ENCODE assay signal across 19 cellular contexts in the genomic region with DNA sequence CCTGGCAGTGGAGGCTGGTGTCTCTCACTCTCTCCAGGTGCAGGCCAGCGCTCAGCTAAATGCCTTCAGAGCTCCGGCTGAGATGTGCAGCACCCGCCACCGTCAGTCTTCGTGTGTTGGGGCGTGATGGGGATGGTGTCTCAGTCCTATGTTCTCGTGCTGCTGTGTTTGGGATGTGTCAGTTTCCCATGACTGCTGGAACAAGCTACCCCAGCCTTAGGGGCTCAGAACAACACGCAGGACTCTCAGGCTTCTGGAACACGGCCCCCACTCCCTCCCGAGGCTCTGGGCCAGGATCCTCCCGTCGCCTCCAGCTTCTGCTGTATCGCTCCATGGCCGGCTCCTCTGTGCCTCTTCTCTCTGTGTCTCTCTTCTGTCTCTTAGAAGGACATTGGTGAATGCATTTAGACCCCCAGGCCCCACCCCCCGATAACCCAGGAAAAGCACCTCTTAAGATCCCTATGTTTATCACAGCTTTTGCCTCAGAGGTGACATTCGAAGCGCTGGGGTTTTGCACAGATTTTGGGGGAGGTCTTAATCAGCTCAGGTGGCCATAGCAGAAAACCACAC. TPM values are rescaled to one million over a fixed set of nuclear protein-coding genes. Genes with fewer than 3 reads are reported as not detected.
A peak's percentile ranks its signal among the peaks of the same experiment; 100 is the strongest.
DNase-seq lines count a peak whose midpoint lies in the region; ATAC-seq, FAIRE-seq and TF ChIP-seq lines count a peak whose summit lies in the region.
"Had no signal": no experiment of that assay in that cellular context is flagged by ENCODE, and none has a peak within 500 bp of the region (broad histone marks: within the 10 kb centered on the region; RNA-seq: fewer than 3 reads in every experiment).

No MANE protein-coding gene starts in this region.

- in situ Hi-C loops in HepG2 (cut with HindIII; ENCODE audit: extremely low pct_ligation_motif_present, low pct_unique_long_range_greater_than_20kb) = no loop called here

- intact Hi-C loops in right lobe of liver (cut with DNase I) = no loop called here
- intact Hi-C loops in HepG2 (cut with micrococcal nuclease; ENCODE audit: unreplicated experiment) = no loop called here
- intact Hi-C loops in posterior vena cava (cut with DNase I) = no loop called here

- ATAC-seq in right lobe of liver = no peak
- ATAC-seq in HepG2 = no peak
- no peak for ATAC-seq in RWPE2 (ENCODE audit: low read depth)
- no peak for ATAC-seq in GM18502 (IDR thresholded peaks at IDR 0.05; ENCODE audit: poor library complexity, unreplicated experiment)

- no peak for TF ChIP-seq RAD21 in HepG2 (CRISPR knock-in tag; IDR thresholded peaks at IDR 0.05)

- no peaks in the 10 kb centered on the region for H4K20me1 ChIP-seq in HepG2 (ENCODE audit: insufficient read depth, low read length)

- no peaks in the 10 kb centered on the region for H3K36me3 ChIP-seq in right lobe of liver
- no peaks in the 10 kb centered on the region for H3K36me3 ChIP-seq in HepG2 (replicated peaks in 1 of 2; ENCODE audit: control insufficient read depth in 1 of 2, insufficient read depth in 2 of 2, low read length in 2 of 2)
- no peaks in the 10 kb centered on the region for H3K36me3 ChIP-seq in RWPE2 (ENCODE audit: low read depth)
- H3K36me3 ChIP-seq: SJSA1 had no signal

- POLR2A ChIA-PET in HepG2 (lab: Yijun Ruan, JAX) = no interaction called here
- POLR2A ChIA-PET in HEK293T (lab: Yijun Ruan, JAX) = no interaction called here

- no peak overlapping the region for H3K27ac ChIP-seq in right lobe of liver
- no peak overlapping the region for H3K27ac ChIP-seq in HepG2 (ENCODE audit: extremely low read length, insufficient read depth, low read length)
- H3K27ac ChIP-seq in RWPE2 (ENCODE audit: poor library complexity, severe bottlenecking) = no peak overlapping the region
- H3K27ac ChIP-seq: SJSA1 had no signal

- no peaks in the 10 kb centered on the region for H3K79me2 ChIP-seq in HepG2 (ENCODE audit: insufficient read depth, low read length)

- H3K4me1 ChIP-seq in right lobe of liver = no peaks in the 10 kb centered on the region
- H3K4me1 ChIP-seq in HepG2 (ENCODE audit: insufficient read depth, low read length) = peaks cover 28% of the 10 kb centered on the region
- no peaks in the 10 kb centered on the region for H3K4me1 ChIP-seq in RWPE2 (ENCODE audit: insufficient read depth, poor library complexity, severe bottlenecking)
- H3K4me1 ChIP-seq: SJSA1 had no signal

- DNase-seq in right lobe of liver (peak in 2 of 3 donors; percentile 22 to 25), HepG2 (ENCODE audit: low spot score) (no peak), RWPE2 (ENCODE audit: low spot score) (peak; percentile 62), posterior vena cava (ENCODE audit: low spot score) (peak; percentile 49), HEK293T (ENCODE audit: extremely low spot score) (no peak)
- DNase-seq in stimulated activated CD4-positive, alpha-beta T cell treated with anti-CD3 and anti-CD28 coated beads, Interleukin-15, amount 100 ng/mL, for 24 hours = no peak
- DNase-seq: CD4-positive, CD25-positive, alpha-beta regulatory T cell; COR-L47; DMS 273 treated with DMSO at 0.1 percent for 48 hours; DMS79 treated with DMSO at 0.1 percent for 48 hours; HFFc6; KG1; NCI-H1694; NCI-H2081; NCI-H2171 treated with DMSO at 0.1 percent for 48 hours; NCI-H524 treated with DMSO at 0.1 percent for 48 hours; NCI-H82 had no signal

- H3K4me3 ChIP-seq in right lobe of liver = no peak overlapping the region
- no peak overlapping the region for H3K4me3 ChIP-seq in HepG2 (replicated peaks in 1 of 3; ENCODE audit: insufficient read depth in 1 of 3, low read depth in 2 of 3, low read length in 3 of 3)
- H3K4me3 ChIP-seq in RWPE2 (ENCODE audit: severe bottlenecking) = no peak overlapping the region
- H3K4me3 ChIP-seq: SJSA1 had no signal

- TF ChIP-seq CTCF in right lobe of liver (IDR thresholded peaks at IDR 0.05) (no peak), HepG2 (CRISPR knock-in tag; IDR thresholded peaks at IDR 0.05) (no peak), RWPE2 (IDR thresholded peaks at IDR 0.05; ENCODE audit: poor library complexity, severe bottlenecking) (no peak)

- BruUV-seq in HepG2 (replicated peaks; lab: Mats Ljungman, UMichigan) = no TSS peak

- H2AFZ ChIP-seq in HepG2 (ENCODE audit: low read length) = no peak overlapping the region

- H3K27me3 ChIP-seq in right lobe of liver = no peaks in the 10 kb centered on the region
- H3K27me3 ChIP-seq in HepG2 (ENCODE audit: control insufficient read depth in 1 of 2, insufficient read depth in 2 of 2, low read length in 2 of 2) = peaks cover 18 to 81% of the 10 kb centered on the region in 2 experiments
- peaks cover 62% of the 10 kb centered on the region for H3K27me3 ChIP-seq in RWPE2 (ENCODE audit: insufficient read depth, poor library complexity, severe bottlenecking)

- CTCF ChIA-PET in HepG2 (lab: Yijun Ruan, JAX; ENCODE audit: low intra/inter-chr PET ratio, low total read pairs) = no interaction called here
- CTCF ChIA-PET in HEK293T (lab: Yijun Ruan, JAX) = no interaction called here

- 53% methylated on average over 3 of the region's 17 CpGs for WGBS in right lobe of liver (ENCODE audit: insufficient coverage, low coverage, low lambda C conversion rate, missing lambda C conversion rate)
- 56% methylated on average over 13 of the region's 17 CpGs for WGBS in HepG2 (ENCODE audit: low lambda C conversion rate)

- TF ChIP-seq EP300 in HepG2 (IDR thresholded peaks at IDR 0.05; ENCODE audit: low read depth in 2 of 2, low read length in 2 of 2) (no peak), HepG2 (CRISPR knock-in tag; IDR thresholded peaks at IDR 0.05; ENCODE audit: borderline replicate concordance) (no peak)

- TF ChIP-seq POLR2A in right lobe of liver (IDR thresholded peaks at IDR 0.05) (no peak), HepG2 (IDR thresholded peaks at IDR 0.05; ENCODE audit: insufficient read depth in 1 of 2, low read depth in 2 of 2, low read length in 2 of 2) (no peak)

- FAIRE-seq in HepG2 (lab: Jason Lieb, UNC) = no peak

- no peaks in the 10 kb centered on the region for H3K9me3 ChIP-seq in right lobe of liver
- no peaks in the 10 kb centered on the region for H3K9me3 ChIP-seq in HepG2 (ENCODE audit: low read length)
- no peaks in the 10 kb centered on the region for H3K9me3 ChIP-seq in RWPE2 (ENCODE audit: severe bottlenecking)
- H3K9me3 ChIP-seq: SJSA1 had no signal

- no peak overlapping the region for H3K4me2 ChIP-seq in HepG2 (ENCODE audit: low read depth, low read length)

- no peak overlapping the region for H3K9ac ChIP-seq in HepG2 (ENCODE audit: insufficient read depth, low read depth, low read length)

TF ChIP-seq in HepG2, 621 proteins besides CTCF, POLR2A, EP300 and RAD21 (continues in another document):
- TF ChIP-seq TRIM22 (IDR thresholded peaks at IDR 0.05) = no peak
- no peak for TF ChIP-seq MXI1 (IDR thresholded peaks at IDR 0.05; ENCODE audit: borderline replicate concordance, low read depth, low read length)
- TF ChIP-seq CENPT (CRISPR knock-in tag; IDR thresholded peaks at IDR 0.05; ENCODE audit: low read depth) = no peak

TF ChIP-seq in HEK293T, 16 proteins besides CTCF, POLR2A, EP300 and RAD21 (continues in another document):
- TF ChIP-seq HDGF (IDR thresholded peaks at IDR 0.05; ENCODE audit: borderline replicate concordance) = no peak
- TF ChIP-seq ZNF384 (IDR thresholded peaks at IDR 0.05) = no peak
- no peak for TF ChIP-seq CTBP1 (IDR thresholded peaks at IDR 0.05; ENCODE audit: borderline replicate concordance)
- no peak for TF ChIP-seq L3MBTL2 (conservative IDR thresholded peaks at IDR 0.05)
- no peak for TF ChIP-seq ELF4 (IDR thresholded peaks at IDR 0.05)
- no peak for TF ChIP-seq TARDBP (IDR thresholded peaks at IDR 0.05)
- TF ChIP-seq NFRKB (IDR thresholded peaks at IDR 0.05) = no peak
- TF ChIP-seq FOXA1 (IDR thresholded peaks at IDR 0.05) = no peak
- TF ChIP-seq BHLHE40 (IDR thresholded peaks at IDR 0.05; ENCODE audit: borderline replicate concordance) = no peak
- TF ChIP-seq, protein P1, sequence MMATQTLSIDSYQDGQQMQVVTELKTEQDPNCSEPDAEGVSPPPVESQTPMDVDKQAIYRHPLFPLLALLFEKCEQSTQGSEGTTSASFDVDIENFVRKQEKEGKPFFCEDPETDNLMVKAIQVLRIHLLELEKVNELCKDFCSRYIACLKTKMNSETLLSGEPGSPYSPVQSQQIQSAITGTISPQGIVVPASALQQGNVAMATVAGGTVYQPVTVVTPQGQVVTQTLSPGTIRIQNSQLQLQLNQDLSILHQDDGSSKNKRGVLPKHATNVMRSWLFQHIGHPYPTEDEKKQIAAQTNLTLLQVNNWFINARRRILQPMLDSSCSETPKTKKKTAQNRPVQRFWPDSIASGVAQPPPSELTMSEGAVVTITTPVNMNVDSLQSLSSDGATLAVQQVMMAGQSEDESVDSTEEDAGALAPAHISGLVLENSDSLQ (IDR thresholded peaks at IDR 0.05) = no peak
- TF ChIP-seq FOXM1 (IDR thresholded peaks at IDR 0.05; ENCODE audit: borderline replicate concordance) = no peak
- no peak for TF ChIP-seq LEF1 (IDR thresholded peaks at IDR 0.05; ENCODE audit: borderline replicate concordance)
- TF ChIP-seq SUZ12 (IDR thresholded peaks at IDR 0.05) = no peak

RNA-seq across cellular contexts. Expression of gene CEP72, which starts 9.6 kb away (rescaled TPM):
- total RNA-seq in right lobe of liver = 1 to 10 TPM; 3.4 to 6.0 (median 4.2) TPM
- total RNA-seq in HepG2 (2016; rRNA removed; fragmentation: Illumina TruSeq; extraction: Trizol) = 8.1 and 9.4 TPM in 2 replicates
- 11.3 and 14.4 TPM in 2 replicates for total RNA-seq in HepG2 (2016; cell fraction: cytosol; rRNA removed; fragmentation: Illumina TruSeq; extraction: Trizol; ENCODE audit: low read depth)
- 6.5 and 9.1 TPM in 2 replicates for total RNA-seq in HepG2 (2016; cell fraction: insoluble cytoplasmic fraction; rRNA removed; fragmentation: Illumina TruSeq; extraction: Trizol)
- total RNA-seq in HepG2 (2016; cell fraction: membrane; rRNA removed; fragmentation: Illumina TruSeq; extraction: Trizol) = 6.6 and 7.9 TPM in 2 replicates
- 11.4 and 12.2 TPM in 2 replicates for total RNA-seq in HepG2 (2016; cell fraction: nucleus; rRNA removed; fragmentation: Illumina TruSeq; extraction: Trizol)
- 3.4 and 4.4 TPM in 2 replicates for polyA plus RNA-seq in HepG2 (2011; rRNA removed)
- 1.9 and 3.9 TPM in 2 replicates for polyA plus RNA-seq in HepG2 (2011; cell fraction: cytosol; rRNA removed)
- polyA plus RNA-seq in HepG2 (2011; cell fraction: nucleus; rRNA removed) = 8.5 and 11.6 TPM in 2 replicates
- 1.8 and 3.2 TPM in 2 replicates for polyA plus RNA-seq in HepG2 (2012)
- 0.64 and 0.84 TPM in 2 replicates for polyA plus RNA-seq in HepG2 (2016; cell fraction: cytosol; fragmentation: Illumina TruSeq; extraction: Trizol; ENCODE audit: low read depth)
- 6.3 and 7.6 TPM in 2 replicates for polyA plus RNA-seq in HepG2 (2016; cell fraction: insoluble cytoplasmic fraction; fragmentation: Illumina TruSeq; extraction: Trizol; ENCODE audit: low read depth)
- 1.9 and 2.0 TPM in 2 replicates for polyA plus RNA-seq in HepG2 (2016; cell fraction: membrane; fragmentation: Illumina TruSeq; extraction: Trizol; ENCODE audit: low read depth)
- polyA plus RNA-seq in HepG2 (2016; cell fraction: nucleus; fragmentation: Illumina TruSeq; extraction: Trizol; ENCODE audit: insufficient read depth, low read depth) = 17.4 and 20.5 TPM in 2 replicates
- 15.4 and 136 TPM in 2 replicates for polyA minus RNA-seq in HepG2 (2011; rRNA and poly(A)+ RNA removed; ENCODE audit: low replicate concordance)
- polyA minus RNA-seq in HepG2 (2011; cell fraction: cytosol; rRNA and poly(A)+ RNA removed) = 3.4 and 4.0 TPM in 2 replicates
- polyA minus RNA-seq in HepG2 (2011; cell fraction: nucleus; rRNA and poly(A)+ RNA removed) = 13.1 and 17.0 TPM in 2 replicates
- 1 to 10 TPM; 1.9 to 2.4 TPM for total RNA-seq in posterior vena cava

Comparison
In these comparisons a context has a peak if more than half of its experiments do, and no peak if none do; other contexts are left out.
1. DNase-seq: peak in right lobe of liver (2 of 3), RWPE2 (single experiment) and posterior vena cava (single experiment); none in HepG2 (single experiment), HEK293T (single experiment) and stimulated activated CD4-positive, alpha-beta T cell treated with anti-CD3 and anti-CD28 coated beads, Interleukin-15, amount 100 ng/mL, for 24 hours (single experiment).